Comparison of ENCODE assay signal across 14 cellular contexts in genomic region chr10:72812798-72813430, GRCh38.
A peak's percentile ranks its signal among the peaks of the same experiment; 100 is the strongest.
DNase-seq lines count a peak whose midpoint lies in the region; ATAC-seq, FAIRE-seq and TF ChIP-seq lines count a peak whose summit lies in the region.
"Had no signal": no experiment of that assay in that cellular context is flagged by ENCODE, and none has a peak within 500 bp of the region (broad histone marks: within the 10 kb centered on the region; RNA-seq: fewer than 3 reads in every experiment).

No MANE protein-coding gene starts in this region.

- TF ChIP-seq RAD21 in K562 (CRISPR knock-in tag; conservative IDR thresholded peaks at IDR 0.05 in 1 of 2, IDR thresholded peaks at IDR 0.05 in 1 of 2), result no peak

- H3K4me1 ChIP-seq in K562 (replicated peaks in 1 of 2; ENCODE audit: control insufficient read depth in 2 of 2, insufficient read depth in 2 of 2, low read length in 2 of 2) (no peaks in the 10 kb centered on the region; a peak in 2 of 5 replicates), MM.1S (ENCODE audit: low read length) (no peaks in the 10 kb centered on the region)
- H3K4me1 ChIP-seq: BLaER1 had no signal

- POLR2A ChIA-PET in AG04450 (lab: Yijun Ruan, JAX) (interaction anchor here (0.6 to 1.2 kb wide), 3 partner anchors 18 to 279 kb away, joined by 3 to 8 read pairs (median 5); partner anchors contain the start of gene MCU), K562 (lab: Yijun Ruan, JAX) (interaction anchor here (0.6 to 1.4 kb wide), 4 partner anchors 11 to 51 kb away, joined by 3 to 5 read pairs (median 4); no protein-coding TSS in a partner anchor)

- no TSS peak for BruUV-seq in K562 (replicated peaks; lab: Mats Ljungman, UMichigan)

- TF ChIP-seq CTCF in AG04450 (IDR thresholded peaks at IDR 0.05; ENCODE audit: low read depth, low read length), result no peak
- TF ChIP-seq CTCF in K562 (IDR thresholded peaks at IDR 0.05 in 2 of 3, conservative IDR thresholded peaks at IDR 0.05 in 1 of 3; ENCODE audit: insufficient read depth in 2 of 3, low read depth in 1 of 3, low read length in 3 of 3), result no peak
- no peak for TF ChIP-seq CTCF in kidney epithelial cell (IDR thresholded peaks at IDR 0.05; ENCODE audit: insufficient read depth, low read length, poor library complexity, severe bottlenecking)
- TF ChIP-seq CTCF in MM.1S (IDR thresholded peaks at IDR 0.05; ENCODE audit: low read length), result no peak

- ATAC-seq in K562, result no peak
- ATAC-seq in HG02973 (IDR thresholded peaks at IDR 0.05; ENCODE audit: unreplicated experiment), result no peak
- ATAC-seq in HG02759 (IDR thresholded peaks at IDR 0.05; ENCODE audit: unreplicated experiment), result no peak
- ATAC-seq: activated naive CD4-positive, alpha-beta T cell treated with anti-CD3 and anti-CD28 coated beads, Interleukin-2, amount 50 U/mL, for 72 hours; effector memory CD8-positive, alpha-beta T cell; right lobe of liver had no signal

- no peaks in the 10 kb centered on the region for H3K36me3 ChIP-seq in K562 (ENCODE audit: control insufficient read depth, insufficient read depth, low read length)
- H3K36me3 ChIP-seq in kidney epithelial cell (ENCODE audit: control insufficient read depth, insufficient read depth, low read length), result no peaks in the 10 kb centered on the region
- no peaks in the 10 kb centered on the region for H3K36me3 ChIP-seq in MM.1S (replicated peaks; ENCODE audit: insufficient read depth, low read length)
- H3K36me3 ChIP-seq: right lobe of liver, transverse colon had no signal

- H3K27me3 ChIP-seq in AG04450 (ENCODE audit: control insufficient read depth, insufficient read depth, low read length) (no peaks in the 10 kb centered on the region), K562 (ENCODE audit: control insufficient read depth in 2 of 2, insufficient read depth in 2 of 2, low read length in 2 of 2) (no peaks in the 10 kb centered on the region), kidney epithelial cell (ENCODE audit: control insufficient read depth, insufficient read depth, low read length) (no peaks in the 10 kb centered on the region), MM.1S (replicated peaks; ENCODE audit: insufficient read depth, low read length) (no peaks in the 10 kb centered on the region)
- H3K27me3 ChIP-seq: BLaER1, right lobe of liver, transverse colon had no signal

- H3K9ac ChIP-seq in K562 (ENCODE audit: insufficient read depth in 1 of 2, low read depth in 2 of 2, low read length in 2 of 2) (no peak overlapping the region), MM.1S (ENCODE audit: low read length) (no peak overlapping the region)
- H3K9ac ChIP-seq: BLaER1 had no signal

- no peaks in the 10 kb centered on the region for H3K9me1 ChIP-seq in K562 (ENCODE audit: control insufficient read depth, insufficient read depth, low read length)

- TF ChIP-seq EP300 in K562 (IDR thresholded peaks at IDR 0.05; ENCODE audit: low read length), result no peak

- H3K79me2 ChIP-seq in K562 (ENCODE audit: control insufficient read depth, insufficient read depth, low read length) (no peaks in the 10 kb centered on the region), MM.1S (ENCODE audit: low read length) (no peaks in the 10 kb centered on the region)

- FAIRE-seq in HTR-8/SVneo (lab: Jason Lieb, UNC) (no peak), K562 (lab: Jason Lieb, UNC) (no peak), frontal cortex (lab: Jason Lieb, UNC) (no peak)

- CTCF ChIA-PET in AG04450 (lab: Charles Lee), result interaction anchor here (0.8 kb wide), 1 partner anchor 20 kb away, joined by 3 read pairs; no protein-coding TSS in a partner anchor
- CTCF ChIA-PET in K562 (lab: Yijun Ruan, JAX; ENCODE audit: low intra/inter-chr PET ratio), result no interaction called here

- H3K4me2 ChIP-seq in K562 (ENCODE audit: insufficient read depth, low read length), result no peak overlapping the region
- no peak overlapping the region for H3K4me2 ChIP-seq in MM.1S (ENCODE audit: low read depth, low read length)
- H3K4me2 ChIP-seq: BLaER1 had no signal

- intact Hi-C loops in K562 (cut with micrococcal nuclease), result no loop called here

- no peak overlapping the region for H3K4me3 ChIP-seq in AG04450 (ENCODE audit: low read depth, low read length)
- H3K4me3 ChIP-seq in K562, result no peak overlapping the region
- no peak overlapping the region for H3K4me3 ChIP-seq in kidney epithelial cell (ENCODE audit: low read depth, low read length)
- H3K4me3 ChIP-seq in MM.1S (ENCODE audit: low read length), result no peak overlapping the region
- H3K4me3 ChIP-seq: BLaER1, right lobe of liver, transverse colon had no signal

- H3K9me2 ChIP-seq in MM.1S (replicated peaks; ENCODE audit: insufficient read depth, low read length), result no peaks in the 10 kb centered on the region

- no peak for DNase-seq in AG04450 (ENCODE audit: low read depth, low spot score)
- peak; percentile 50 for DNase-seq in HTR-8/SVneo (ENCODE audit: insufficient read length, low spot score)
- no peak for DNase-seq in K562 (ENCODE audit: extremely low read depth in 1 of 4, low spot score in 3 of 4)
- DNase-seq in kidney epithelial cell (ENCODE audit: low read depth), result peak; percentile 31
- DNase-seq in MM.1S, result no peak
- no peak for DNase-seq in frontal cortex (ENCODE audit: low spot score in 2 of 2)
- DNase-seq: effector memory CD8-positive, alpha-beta T cell; NCI-H2081 treated with DMSO at 0.1 percent for 48 hours; right lobe of liver; transverse colon had no signal

- H2AFZ ChIP-seq in K562 (ENCODE audit: low read depth, low read length) (no peak overlapping the region), MM.1S (ENCODE audit: low read length) (no peak overlapping the region)

- TF ChIP-seq POLR2A in K562 (conservative IDR thresholded peaks at IDR 0.05), result no peak

- no peaks in the 10 kb centered on the region for H3F3A ChIP-seq in MM.1S (ENCODE audit: insufficient read depth, low read length)

- in situ Hi-C loops in K562 (cut with MboI), result no loop called here

- H4K20me1 ChIP-seq in K562 (replicated peaks; ENCODE audit: control insufficient read depth, insufficient read depth, low read length) (0 out of 2 replicates have a peak, but pooled peaks cover 3% of the 10 kb centered on the region), MM.1S (ENCODE audit: insufficient read depth, low read length) (no peaks in the 10 kb centered on the region)
- H4K20me1 ChIP-seq: BLaER1 had no signal

- H3K9me3 ChIP-seq in AG04450 (ENCODE audit: control insufficient read depth, insufficient read depth, low read length), result no peaks in the 10 kb centered on the region
- no peaks in the 10 kb centered on the region for H3K9me3 ChIP-seq in K562 (replicated peaks; ENCODE audit: control insufficient read depth, insufficient read depth, low read depth, low read length)
- no peaks in the 10 kb centered on the region for H3K9me3 ChIP-seq in MM.1S (replicated peaks; ENCODE audit: insufficient read depth, low read length)
- H3K9me3 ChIP-seq: BLaER1, right lobe of liver, transverse colon had no signal

- H3K27ac ChIP-seq in AG04450 (ENCODE audit: low read depth, low read length) (peak overlapping the region; percentile 4), K562 (ENCODE audit: extremely low read depth, low read depth, low read length) (no peak overlapping the region), MM.1S (ENCODE audit: low read length) (no peak overlapping the region)
- H3K27ac ChIP-seq: BLaER1, right lobe of liver, transverse colon had no signal

- WGBS in K562 (ENCODE audit: insufficient coverage, low coverage, missing lambda C conversion rate), result 46% methylated on average over 4 of the region's 4 CpGs

TF ChIP-seq in K562, 482 proteins besides CTCF, POLR2A, EP300 and RAD21:
- TF ChIP-seq ATF3 (IDR thresholded peaks at IDR 0.05) (peak; percentile 21; the same call in 1 of the 2 replicates), ATF3 (CRISPR knock-in tag; conservative IDR thresholded peaks at IDR 0.05) (no peak), POLR2H (tag; IDR thresholded peaks at IDR 0.05; ENCODE audit: low read depth) (no peak), SIX5 (IDR thresholded peaks at IDR 0.05; ENCODE audit: borderline replicate concordance in 1 of 2, insufficient read depth in 1 of 2, low read depth in 1 of 2, low read length in 2 of 2) (no peak), ZNF395 (CRISPR knock-in tag; IDR thresholded peaks at IDR 0.05) (no peak), PKNOX1 (IDR thresholded peaks at IDR 0.05) (peak; percentile 15; the same call in 1 of the 2 replicates)

Comparison
In these comparisons a context has a peak if more than half of its experiments do, and no peak if none do; other contexts are left out.
1. DNase-seq: peak in HTR-8/SVneo (single experiment) and kidney epithelial cell (single experiment); none in AG04450 (single experiment), K562 (0 of 4), MM.1S (single experiment) and frontal cortex (0 of 2).